15 cellular contexts compared by ENCODE assay signal in genomic region chr6:148465011-148465335, GRCh38.
DNase-seq lines count a peak whose midpoint lies in the region; ATAC-seq and TF ChIP-seq lines count a peak whose summit lies in the region.
"Had no signal": no experiment of that assay in that cellular context is flagged by ENCODE, and none has a peak within 500 bp of the region (broad histone marks: within the 10 kb centered on the region; RNA-seq: fewer than 3 reads in every experiment).

No MANE protein-coding gene starts in this region.

- no peaks in the 10 kb centered on the region for H3K9me3 Mint-ChIP-seq in natural killer cell
- H3K9me3 Mint-ChIP-seq in natural killer cell treated with Interleukin-12 subunit alpha and Interleukin-12 subunit beta and Interleukin-15 and Interleukin-18, amount 100 ng/mL, for 72 hours: no peaks in the 10 kb centered on the region
- H3K9me3 Mint-ChIP-seq in brain: no peaks in the 10 kb centered on the region
- H3K9me3 Mint-ChIP-seq in mesothelial cell of epicardium: no peaks in the 10 kb centered on the region
- H3K9me3 Mint-ChIP-seq in CD8-positive, alpha-beta memory T cell: no peaks in the 10 kb centered on the region
- no peaks in the 10 kb centered on the region for H3K9me3 Mint-ChIP-seq in activated naive CD8-positive, alpha-beta T cell treated with anti-CD3 and anti-CD28 coated beads, Interleukin-2, amount 50 U/mL, for 24 hours
- H3K9me3 Mint-ChIP-seq: immature natural killer cell, naive B cell had no signal

- no peak for ATAC-seq in natural killer cell
- no peak for ATAC-seq in natural killer cell treated with Interleukin-12 subunit alpha and Interleukin-12 subunit beta and Interleukin-15 and Interleukin-18, amount 100 ng/mL, for 72 hours
- ATAC-seq in activated naive CD8-positive, alpha-beta T cell treated with anti-CD3 and anti-CD28 coated beads, Interleukin-2, amount 50 U/mL, for 24 hours: no peak

- CTCF ChIA-PET in CD8-positive, alpha-beta memory T cell (lab: Charles Lee): no interaction called here

- H3K36me3 ChIP-seq in CD8-positive, alpha-beta memory T cell (ENCODE audit: insufficient read depth, low read length): no peaks in the 10 kb centered on the region
- H3K36me3 ChIP-seq: breast epithelium had no signal

- H3K27ac ChIP-seq in CD8-positive, alpha-beta memory T cell (ENCODE audit: low read depth, low read length): no peak overlapping the region
- H3K27ac ChIP-seq: HL-60 had no signal

- H3K36me3 Mint-ChIP-seq in natural killer cell (no peaks in the 10 kb centered on the region), brain (no peaks in the 10 kb centered on the region), mesothelial cell of epicardium (no peaks in the 10 kb centered on the region)
- no peaks in the 10 kb centered on the region for H3K36me3 Mint-ChIP-seq in natural killer cell treated with Interleukin-12 subunit alpha and Interleukin-12 subunit beta and Interleukin-15 and Interleukin-18, amount 100 ng/mL, for 72 hours
- H3K36me3 Mint-ChIP-seq in CD8-positive, alpha-beta memory T cell: no peaks in the 10 kb centered on the region
- no peaks in the 10 kb centered on the region for H3K36me3 Mint-ChIP-seq in activated naive CD8-positive, alpha-beta T cell treated with anti-CD3 and anti-CD28 coated beads, Interleukin-2, amount 50 U/mL, for 24 hours (ENCODE audit: low read depth)
- H3K36me3 Mint-ChIP-seq: activated naive CD8-positive, alpha-beta T cell; immature natural killer cell had no signal

- no peaks in the 10 kb centered on the region for H3K27me3 ChIP-seq in CD8-positive, alpha-beta memory T cell (ENCODE audit: insufficient read depth, low read length, poor library complexity, severe bottlenecking)
- H3K27me3 ChIP-seq: breast epithelium had no signal

- intact Hi-C loops in natural killer cell (cut with micrococcal nuclease): no loop called here

- H3K4me3 Mint-ChIP-seq in natural killer cell (no peak overlapping the region), brain (no peak overlapping the region), mesothelial cell of epicardium (no peak overlapping the region)
- H3K4me3 Mint-ChIP-seq in natural killer cell treated with Interleukin-12 subunit alpha and Interleukin-12 subunit beta and Interleukin-15 and Interleukin-18, amount 100 ng/mL, for 72 hours: no peak overlapping the region
- no peak overlapping the region for H3K4me3 Mint-ChIP-seq in CD8-positive, alpha-beta memory T cell
- H3K4me3 Mint-ChIP-seq in activated naive CD8-positive, alpha-beta T cell treated with anti-CD3 and anti-CD28 coated beads, Interleukin-2, amount 50 U/mL, for 24 hours: no peak overlapping the region
- H3K4me3 Mint-ChIP-seq: activated naive CD8-positive, alpha-beta T cell; immature natural killer cell; naive B cell had no signal

- no peaks in the 10 kb centered on the region for H3K4me1 ChIP-seq in CD8-positive, alpha-beta memory T cell (ENCODE audit: insufficient read depth, low read length)

- no peaks in the 10 kb centered on the region for H3K9me3 ChIP-seq in CD8-positive, alpha-beta memory T cell (ENCODE audit: low read length)
- H3K9me3 ChIP-seq: breast epithelium had no signal

- no peak for DNase-seq in natural killer cell
- DNase-seq in natural killer cell treated with Interleukin-12 subunit alpha and Interleukin-12 subunit beta and Interleukin-15 and Interleukin-18, amount 100 ng/mL, for 72 hours (ENCODE audit: low spot score): no peak
- DNase-seq in mesothelial cell of epicardium (ENCODE audit: low spot score in 2 of 2, unreplicated experiment in 2 of 2): no peak
- DNase-seq in CD8-positive, alpha-beta memory T cell: no peak
- DNase-seq in DMS153 (lab: John Stamatoyannopoulos, UW): no peak
- DNase-seq in activated naive CD8-positive, alpha-beta T cell treated with anti-CD3 and anti-CD28 coated beads, Interleukin-2, amount 50 U/mL, for 24 hours: no peak
- DNase-seq in activated effector memory CD4-positive, alpha-beta T cell treated with Interleukin-2 at 50 U/mL for 16 hours: no peak
- DNase-seq: SIG-M5 had no signal

- no peak overlapping the region for H3K4me3 ChIP-seq in CD8-positive, alpha-beta memory T cell (ENCODE audit: low read length)
- H3K4me3 ChIP-seq: breast epithelium, lung had no signal

- H3K27ac Mint-ChIP-seq in natural killer cell: no peak overlapping the region
- H3K27ac Mint-ChIP-seq in natural killer cell treated with Interleukin-12 subunit alpha and Interleukin-12 subunit beta and Interleukin-15 and Interleukin-18, amount 100 ng/mL, for 72 hours: no peak overlapping the region
- H3K27ac Mint-ChIP-seq in brain: peak overlapping the region in 3 of 5 experiments; percentile 17 to 74 (median 35)
- peak overlapping the region; percentile 64 for H3K27ac Mint-ChIP-seq in mesothelial cell of epicardium
- H3K27ac Mint-ChIP-seq in CD8-positive, alpha-beta memory T cell: no peak overlapping the region
- H3K27ac Mint-ChIP-seq in activated naive CD8-positive, alpha-beta T cell treated with anti-CD3 and anti-CD28 coated beads, Interleukin-2, amount 50 U/mL, for 24 hours: no peak overlapping the region
- H3K27ac Mint-ChIP-seq: activated naive CD8-positive, alpha-beta T cell; immature natural killer cell; naive B cell had no signal

- POLR2A ChIA-PET in CD8-positive, alpha-beta memory T cell (lab: Charles Lee): no interaction called here

- peaks cover 18 to 23% of the 10 kb centered on the region in 2 donors for H3K27me3 Mint-ChIP-seq in natural killer cell (ENCODE audit: low read depth in 2 of 2)
- H3K27me3 Mint-ChIP-seq in natural killer cell treated with Interleukin-12 subunit alpha and Interleukin-12 subunit beta and Interleukin-15 and Interleukin-18, amount 100 ng/mL, for 72 hours: peaks cover 22 to 31% of the 10 kb centered on the region in 2 donors
- no peaks in the 10 kb centered on the region for H3K27me3 Mint-ChIP-seq in brain
- H3K27me3 Mint-ChIP-seq in mesothelial cell of epicardium (ENCODE audit: low read depth): no peaks in the 10 kb centered on the region
- H3K27me3 Mint-ChIP-seq in CD8-positive, alpha-beta memory T cell: peaks cover 4 to 17% of the 10 kb centered on the region in 2 donors
- peaks cover 15% of the 10 kb centered on the region for H3K27me3 Mint-ChIP-seq in activated naive CD8-positive, alpha-beta T cell treated with anti-CD3 and anti-CD28 coated beads, Interleukin-2, amount 50 U/mL, for 24 hours

- TF ChIP-seq CTCF in natural killer cell (IDR thresholded peaks at IDR 0.05) (peak; percentile 42), brain (conservative IDR thresholded peaks at IDR 0.05) (peak in 1 of 2 experiments; percentile 55), mesothelial cell of epicardium (IDR thresholded peaks at IDR 0.05; ENCODE audit: unreplicated experiment) (peak; percentile 17)

- H3K4me1 Mint-ChIP-seq in natural killer cell (peaks cover 0 to 7% of the 10 kb centered on the region in 2 donors), brain (peaks cover 58% of the 10 kb centered on the region), mesothelial cell of epicardium (peaks cover 35% of the 10 kb centered on the region)
- peaks cover 5 to 7% of the 10 kb centered on the region in 2 donors for H3K4me1 Mint-ChIP-seq in natural killer cell treated with Interleukin-12 subunit alpha and Interleukin-12 subunit beta and Interleukin-15 and Interleukin-18, amount 100 ng/mL, for 72 hours (ENCODE audit: low read depth in 2 of 2)
- peaks cover 0 to 4% (median 0%) of the 10 kb centered on the region in 3 donors for H3K4me1 Mint-ChIP-seq in CD8-positive, alpha-beta memory T cell
- no peaks in the 10 kb centered on the region for H3K4me1 Mint-ChIP-seq in activated naive CD8-positive, alpha-beta T cell treated with anti-CD3 and anti-CD28 coated beads, Interleukin-2, amount 50 U/mL, for 24 hours
- H3K4me1 Mint-ChIP-seq: immature natural killer cell had no signal

Comparison
In these comparisons a context has a peak if more than half of its experiments do, and no peak if none do; other contexts are left out.
1. H3K27ac Mint-ChIP-seq: peak in brain (3 of 5) and mesothelial cell of epicardium (single experiment); none in natural killer cell (0 of 2), natural killer cell treated with Interleukin-12 subunit alpha and Interleukin-12 subunit beta and Interleukin-15 and Interleukin-18, amount 100 ng/mL, for 72 hours (0 of 2), CD8-positive, alpha-beta memory T cell (0 of 8) and activated naive CD8-positive, alpha-beta T cell treated with anti-CD3 and anti-CD28 coated beads, Interleukin-2, amount 50 U/mL, for 24 hours (single experiment).